ENCODE assay signal across 1 cellular context in the genomic region with DNA sequence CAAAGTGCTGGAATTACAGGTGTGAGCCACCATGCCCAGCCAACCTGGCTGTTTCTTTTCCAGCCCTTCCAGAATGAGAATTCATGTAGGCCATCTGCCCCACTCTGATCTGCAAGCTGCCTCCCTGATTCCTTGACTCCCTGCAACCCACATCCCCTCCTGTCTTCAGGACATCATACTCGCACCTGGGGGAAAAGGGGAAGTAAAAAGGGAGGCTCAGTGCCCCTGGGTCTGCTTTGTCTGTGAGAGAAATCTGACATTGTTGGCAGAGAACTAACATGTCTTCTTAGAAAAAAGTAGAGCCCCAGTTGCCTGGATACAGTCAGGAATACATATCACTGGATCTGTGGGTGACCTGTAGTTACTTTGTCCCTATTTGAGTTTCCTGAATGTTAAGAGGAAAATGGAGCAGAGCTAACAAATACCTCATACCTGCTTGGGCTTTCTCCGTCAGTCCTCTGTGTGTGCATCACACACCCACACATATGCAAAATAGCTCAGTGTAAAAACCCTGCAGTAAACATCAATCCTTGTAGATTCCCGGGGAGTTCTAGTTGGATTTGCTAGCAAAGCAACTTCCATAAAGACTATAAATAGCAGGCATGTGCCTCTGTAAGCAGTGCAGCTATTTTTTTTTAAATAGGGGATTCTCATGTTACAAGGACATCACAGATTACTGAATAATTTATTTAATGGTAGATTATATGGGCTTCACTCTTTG.
TF ChIP-seq lines count a peak whose summit lies in the region.

No MANE protein-coding gene starts in this region.

TF ChIP-seq in GM12878, 131 proteins besides CTCF, POLR2A, EP300 and RAD21 (continued from another document):
- TF ChIP-seq RUNX3 (IDR thresholded peaks at IDR 0.05; ENCODE audit: low read length): no peak
- TF ChIP-seq EGR1 (IDR thresholded peaks at IDR 0.05; ENCODE audit: borderline replicate concordance in 1 of 2, low read depth in 2 of 2, low read length in 2 of 2): peak in 1 of 2 experiments; percentile 42; a peak in 1 of 3 replicates
- TF ChIP-seq SMAD5 (IDR thresholded peaks at IDR 0.05; ENCODE audit: low read depth): no peak
- no peak for TF ChIP-seq PML (IDR thresholded peaks at IDR 0.05; ENCODE audit: low read length)
- TF ChIP-seq CREM (IDR thresholded peaks at IDR 0.05; ENCODE audit: low read depth): 0 out of 2 replicates have a peak, but pooled peaks have one; percentile 18
- TF ChIP-seq, protein P1, sequence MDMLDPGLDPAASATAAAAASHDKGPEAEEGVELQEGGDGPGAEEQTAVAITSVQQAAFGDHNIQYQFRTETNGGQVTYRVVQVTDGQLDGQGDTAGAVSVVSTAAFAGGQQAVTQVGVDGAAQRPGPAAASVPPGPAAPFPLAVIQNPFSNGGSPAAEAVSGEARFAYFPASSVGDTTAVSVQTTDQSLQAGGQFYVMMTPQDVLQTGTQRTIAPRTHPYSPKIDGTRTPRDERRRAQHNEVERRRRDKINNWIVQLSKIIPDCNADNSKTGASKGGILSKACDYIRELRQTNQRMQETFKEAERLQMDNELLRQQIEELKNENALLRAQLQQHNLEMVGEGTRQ (IDR thresholded peaks at IDR 0.05; ENCODE audit: borderline replicate concordance, low read depth, low read length): no peak
- TF ChIP-seq SUZ12 (IDR thresholded peaks at IDR 0.05; ENCODE audit: unreplicated experiment): no peak
- TF ChIP-seq, protein P2, sequence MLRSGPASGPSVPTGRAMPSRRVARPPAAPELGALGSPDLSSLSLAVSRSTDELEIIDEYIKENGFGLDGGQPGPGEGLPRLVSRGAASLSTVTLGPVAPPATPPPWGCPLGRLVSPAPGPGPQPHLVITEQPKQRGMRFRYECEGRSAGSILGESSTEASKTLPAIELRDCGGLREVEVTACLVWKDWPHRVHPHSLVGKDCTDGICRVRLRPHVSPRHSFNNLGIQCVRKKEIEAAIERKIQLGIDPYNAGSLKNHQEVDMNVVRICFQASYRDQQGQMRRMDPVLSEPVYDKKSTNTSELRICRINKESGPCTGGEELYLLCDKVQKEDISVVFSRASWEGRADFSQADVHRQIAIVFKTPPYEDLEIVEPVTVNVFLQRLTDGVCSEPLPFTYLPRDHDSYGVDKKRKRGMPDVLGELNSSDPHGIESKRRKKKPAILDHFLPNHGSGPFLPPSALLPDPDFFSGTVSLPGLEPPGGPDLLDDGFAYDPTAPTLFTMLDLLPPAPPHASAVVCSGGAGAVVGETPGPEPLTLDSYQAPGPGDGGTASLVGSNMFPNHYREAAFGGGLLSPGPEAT (IDR thresholded peaks at IDR 0.05; ENCODE audit: low read depth): peak; percentile 45; the same call in 1 of the 2 replicates
- TF ChIP-seq IKZF1 (conservative IDR thresholded peaks at IDR 0.05): peak; percentile 55; the same call in 1 of the 2 replicates
- TF ChIP-seq IKZF2 (IDR thresholded peaks at IDR 0.05): peak; percentile 57 to 70
- TF ChIP-seq ZNF384 (IDR thresholded peaks at IDR 0.05; ENCODE audit: borderline replicate concordance, low read depth, low read length): no peak
- TF ChIP-seq DPF2 (IDR thresholded peaks at IDR 0.05): no peak
- no peak for TF ChIP-seq PAX8 (IDR thresholded peaks at IDR 0.05)
- TF ChIP-seq EED (IDR thresholded peaks at IDR 0.05; ENCODE audit: low read depth): peak; percentile 52
- TF ChIP-seq, protein P3, sequence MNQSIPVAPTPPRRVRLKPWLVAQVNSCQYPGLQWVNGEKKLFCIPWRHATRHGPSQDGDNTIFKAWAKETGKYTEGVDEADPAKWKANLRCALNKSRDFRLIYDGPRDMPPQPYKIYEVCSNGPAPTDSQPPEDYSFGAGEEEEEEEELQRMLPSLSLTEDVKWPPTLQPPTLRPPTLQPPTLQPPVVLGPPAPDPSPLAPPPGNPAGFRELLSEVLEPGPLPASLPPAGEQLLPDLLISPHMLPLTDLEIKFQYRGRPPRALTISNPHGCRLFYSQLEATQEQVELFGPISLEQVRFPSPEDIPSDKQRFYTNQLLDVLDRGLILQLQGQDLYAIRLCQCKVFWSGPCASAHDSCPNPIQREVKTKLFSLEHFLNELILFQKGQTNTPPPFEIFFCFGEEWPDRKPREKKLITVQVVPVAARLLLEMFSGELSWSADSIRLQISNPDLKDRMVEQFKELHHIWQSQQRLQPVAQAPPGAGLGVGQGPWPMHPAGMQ (IDR thresholded peaks at IDR 0.05; ENCODE audit: borderline replicate concordance): no peak
- TF ChIP-seq CREB1 (IDR thresholded peaks at IDR 0.05; ENCODE audit: low read depth): peak; percentile 47; the same call in 1 of the 2 replicates
- no peak for TF ChIP-seq BCL11A (IDR thresholded peaks at IDR 0.05; ENCODE audit: low read depth, low read length)
- peak; percentile 93; the same call in 2 of the 3 replicates for TF ChIP-seq POU2F2 (IDR thresholded peaks at IDR 0.05; ENCODE audit: borderline replicate concordance, low read depth, low read length)
